ENCODE assay signal across 17 cellular contexts in genomic region chr17:66492080-66492479, GRCh38.
DNase-seq lines count a peak whose midpoint lies in the region; ATAC-seq and TF ChIP-seq lines count a peak whose summit lies in the region.
"Had no signal": no experiment of that assay in that cellular context is flagged by ENCODE, and none has a peak within 500 bp of the region (broad histone marks: within the 10 kb centered on the region; RNA-seq: fewer than 3 reads in every experiment).

No MANE protein-coding gene starts in this region.

- H3K36me3 Mint-ChIP-seq in CD8-positive, alpha-beta T cell, result peaks cover 26% of the 10 kb centered on the region
- H3K36me3 Mint-ChIP-seq in activated CD8-positive, alpha-beta T cell treated with anti-CD3 and anti-CD28 coated beads, Interleukin-2, amount 10 ng/mL, durations not matched to agents 7 days and 5 days (ENCODE audit: low read depth), result peaks cover 16% of the 10 kb centered on the region

- no peaks in the 10 kb centered on the region for H3K27me3 Mint-ChIP-seq in CD8-positive, alpha-beta T cell (ENCODE audit: low read depth)
- H3K27me3 Mint-ChIP-seq in activated CD8-positive, alpha-beta T cell treated with anti-CD3 and anti-CD28 coated beads, Interleukin-2, amount 10 ng/mL, durations not matched to agents 7 days and 5 days (ENCODE audit: low read depth), result no peaks in the 10 kb centered on the region

- H4K20me1 ChIP-seq in SK-N-SH (ENCODE audit: insufficient read depth), result 0 out of 2 replicates have a peak, but pooled peaks cover 5% of the 10 kb centered on the region

- H3K4me3 ChIP-seq in SK-N-SH (ENCODE audit: low read depth in 2 of 2, low read length in 1 of 2) (no peak overlapping the region), mesenchymal stem cell (ENCODE audit: insufficient read depth in 1 of 2, low read depth in 1 of 2, low read length in 2 of 2) (no peak overlapping the region), testis (no peak overlapping the region)
- no peak overlapping the region for H3K4me3 ChIP-seq in CD8-positive, alpha-beta T cell (ENCODE audit: low read depth, low read length)
- H3K4me3 ChIP-seq: MG63 had no signal

- H3K9me2 ChIP-seq in SK-N-SH, result no peaks in the 10 kb centered on the region

- H3K79me2 ChIP-seq in SK-N-SH (ENCODE audit: insufficient read depth), result peaks cover 87% of the 10 kb centered on the region

- H2BK5ac ChIP-seq in mesenchymal stem cell (ENCODE audit: low read depth, low read length, poor library complexity, severe bottlenecking), result no peak overlapping the region

- POLR2A ChIA-PET in SK-N-SH (lab: Yijun Ruan, JAX), result no interaction called here
- POLR2A ChIA-PET in CD8-positive, alpha-beta T cell (lab: Charles Lee), result no interaction called here
- POLR2A ChIA-PET in activated CD8-positive, alpha-beta T cell treated with anti-CD3 and anti-CD28 coated beads, Interleukin-2, amount 10 ng/mL, durations not matched to agents 7 days and 5 days (lab: Charles Lee), result interaction anchor here (0.7 kb wide), 1 partner anchor 35 kb away, joined by 3 read pairs; no protein-coding TSS in a partner anchor

- WGBS in SK-N-SH (ENCODE audit: low lambda C conversion rate), result 93% methylated on average over 4 of the region's 4 CpGs
- WGBS in mesenchymal stem cell, result 86% methylated on average over 4 of the region's 4 CpGs
- 83 to 93% methylated on average over 4 of the region's 4 CpGs for WGBS in testis, 2 donors

- H2AFZ ChIP-seq in SK-N-SH (ENCODE audit: low read depth) (no peak overlapping the region), mesenchymal stem cell (ENCODE audit: low read depth, low read length) (no peak overlapping the region)

- H3K9me3 ChIP-seq in SK-N-SH, result no peaks in the 10 kb centered on the region
- no peaks in the 10 kb centered on the region for H3K9me3 ChIP-seq in CD8-positive, alpha-beta T cell (ENCODE audit: low read length)
- no peaks in the 10 kb centered on the region for H3K9me3 ChIP-seq in mesenchymal stem cell (ENCODE audit: control insufficient read depth, low read length)
- no peaks in the 10 kb centered on the region for H3K9me3 ChIP-seq in testis
- H3K9me3 ChIP-seq: MG63 had no signal

- H3K9ac ChIP-seq in SK-N-SH (peak overlapping the region; percentile 58; the same call in 1 of the 2 replicates), mesenchymal stem cell (ENCODE audit: low read length) (peak overlapping the region; percentile 82)
- H3K9ac ChIP-seq: KMS-11 had no signal

- TF ChIP-seq EP300 in SK-N-SH (IDR thresholded peaks at IDR 0.05; ENCODE audit: borderline replicate concordance in 1 of 2, low read depth in 1 of 2, low read length in 1 of 2), result no peak

- peak overlapping the region; percentile 23 for H3K27ac Mint-ChIP-seq in CD8-positive, alpha-beta T cell
- peak overlapping the region; percentile 60 for H3K27ac Mint-ChIP-seq in activated CD8-positive, alpha-beta T cell treated with anti-CD3 and anti-CD28 coated beads, Interleukin-2, amount 10 ng/mL, durations not matched to agents 7 days and 5 days

- no peak for ATAC-seq in SK-N-SH treated with all-trans-retinoic acid at 6 μM for 48 hours
- no peak for ATAC-seq in CD8-positive, alpha-beta T cell
- no peak for ATAC-seq in activated CD8-positive, alpha-beta T cell treated with anti-CD3 and anti-CD28 coated beads, Interleukin-2, amount 10 ng/mL, durations not matched to agents 7 days and 5 days

- TF ChIP-seq RAD21 in SK-N-SH (IDR thresholded peaks at IDR 0.05; ENCODE audit: low read length), result no peak

- DNase-seq in SK-N-SH (peak; percentile 36), mesenchymal stem cell (no peak), erythroblast (lab: John Stamatoyannopoulos, UW) (no peak), testis (no peak), NCI-H2081 treated with DMSO at 0.1 percent for 48 hours (lab: John Stamatoyannopoulos, UW) (no peak)
- DNase-seq in CD8-positive, alpha-beta T cell, result no peak
- no peak for DNase-seq in activated CD8-positive, alpha-beta T cell treated with anti-CD3 and anti-CD28 coated beads, Interleukin-2, amount 10 ng/mL, durations not matched to agents 7 days and 5 days
- DNase-seq: Calu3, MG63, NCI-H1105, NCI-H1694 treated with DMSO at 0.1 percent for 48 hours, NCI-H2171, NCI-H82, SHP77 treated with DMSO at 0.1 percent for 48 hours had no signal

- peak overlapping the region; percentile 6 to 86 for H2BK12ac ChIP-seq in mesenchymal stem cell (ENCODE audit: low read length in 2 of 2)

- H3K36me3 ChIP-seq in SK-N-SH (replicated peaks in 1 of 2; ENCODE audit: control insufficient read depth in 1 of 2, insufficient read depth in 2 of 2, low read length in 1 of 2) (peaks cover 0 to 20% of the 10 kb centered on the region in 2 experiments), mesenchymal stem cell (ENCODE audit: control insufficient read depth in 1 of 2, insufficient read depth in 2 of 2, low read depth in 1 of 2, low read length in 2 of 2) (no peaks in the 10 kb centered on the region), testis (ENCODE audit: low read depth, missing control alignments) (no peaks in the 10 kb centered on the region)
- no peaks in the 10 kb centered on the region for H3K36me3 ChIP-seq in CD8-positive, alpha-beta T cell (ENCODE audit: insufficient read depth, low read length)

- H3K4me2 ChIP-seq in SK-N-SH (peak overlapping the region; percentile 72; the same call in 1 of the 2 replicates), mesenchymal stem cell (ENCODE audit: low read length, poor library complexity, severe bottlenecking) (no peak overlapping the region)
- H3K4me2 ChIP-seq: KMS-11 had no signal

- H3K4me1 ChIP-seq in SK-N-SH (ENCODE audit: control insufficient read depth in 1 of 2, insufficient read depth in 2 of 2, low read depth in 1 of 2, low read length in 1 of 2) (peaks cover 20 to 44% of the 10 kb centered on the region in 2 experiments), mesenchymal stem cell (ENCODE audit: control insufficient read depth, insufficient read depth, low read depth, low read length) (peaks cover 11% of the 10 kb centered on the region), testis (peaks cover 5% of the 10 kb centered on the region)
- peaks cover 28% of the 10 kb centered on the region for H3K4me1 ChIP-seq in CD8-positive, alpha-beta T cell (ENCODE audit: insufficient read depth, low read length)

- peaks cover 50% of the 10 kb centered on the region for H3F3A ChIP-seq in SK-N-SH (replicated peaks; ENCODE audit: insufficient read depth)

- H2BK120ac ChIP-seq in mesenchymal stem cell (ENCODE audit: low read depth, low read length), result no peak overlapping the region

- intact Hi-C loops in CD8-positive, alpha-beta T cell (cut with DNase I, micrococcal nuclease), result no loop called here
- intact Hi-C loops in testis (cut with DNase I; ENCODE audit: low total_unique reads), result no loop called here

- TF ChIP-seq POLR2A in erythroblast (IDR thresholded peaks at IDR 0.05; ENCODE audit: low read length) (no peak), testis (IDR thresholded peaks at IDR 0.05) (no peak)

- H3K79me1 ChIP-seq in mesenchymal stem cell (replicated peaks; ENCODE audit: low read length, poor library complexity, severe bottlenecking), result peaks cover 21% of the 10 kb centered on the region

- H3K4ac ChIP-seq in mesenchymal stem cell (ENCODE audit: low read depth in 1 of 2, low read length in 2 of 2), result peak overlapping the region in 1 of 2 experiments; percentile 88

- H3K9me3 Mint-ChIP-seq in CD8-positive, alpha-beta T cell, result no peaks in the 10 kb centered on the region
- no peaks in the 10 kb centered on the region for H3K9me3 Mint-ChIP-seq in activated CD8-positive, alpha-beta T cell treated with anti-CD3 and anti-CD28 coated beads, Interleukin-2, amount 10 ng/mL, durations not matched to agents 7 days and 5 days (ENCODE audit: insufficient read depth)

- no peak overlapping the region for H3K4me3 Mint-ChIP-seq in CD8-positive, alpha-beta T cell
- no peak overlapping the region for H3K4me3 Mint-ChIP-seq in activated CD8-positive, alpha-beta T cell treated with anti-CD3 and anti-CD28 coated beads, Interleukin-2, amount 10 ng/mL, durations not matched to agents 7 days and 5 days
- H3K4me3 Mint-ChIP-seq: CD14-positive monocyte had no signal

- H4K8ac ChIP-seq in mesenchymal stem cell (ENCODE audit: low read length), result no peak overlapping the region

- H3K23ac ChIP-seq in mesenchymal stem cell (ENCODE audit: low read length in 2 of 2), result no peak overlapping the region

- H3K18ac ChIP-seq in mesenchymal stem cell (ENCODE audit: low read depth in 1 of 2, low read length in 2 of 2), result peak overlapping the region; percentile 4 to 82

- H3K27me3 ChIP-seq in SK-N-SH (ENCODE audit: insufficient read depth), result no peaks in the 10 kb centered on the region
- H3K27me3 ChIP-seq in CD8-positive, alpha-beta T cell (ENCODE audit: insufficient read depth, low read length), result no peaks in the 10 kb centered on the region
- H3K27me3 ChIP-seq in mesenchymal stem cell (ENCODE audit: control insufficient read depth in 1 of 2, insufficient read depth in 1 of 2, low read length in 2 of 2), result no peaks in the 10 kb centered on the region
- H3K27me3 ChIP-seq in testis, result no peaks in the 10 kb centered on the region
- H3K27me3 ChIP-seq: MG63 had no signal

- H3K4me1 Mint-ChIP-seq in CD8-positive, alpha-beta T cell (ENCODE audit: low read depth), result peaks cover 64% of the 10 kb centered on the region
- peaks cover 38% of the 10 kb centered on the region for H3K4me1 Mint-ChIP-seq in activated CD8-positive, alpha-beta T cell treated with anti-CD3 and anti-CD28 coated beads, Interleukin-2, amount 10 ng/mL, durations not matched to agents 7 days and 5 days (ENCODE audit: low read depth)

- TF ChIP-seq CTCF in SK-N-SH (IDR thresholded peaks at IDR 0.05), result no peak
- TF ChIP-seq CTCF in CD8-positive, alpha-beta T cell (IDR thresholded peaks at IDR 0.05), result no peak
- no peak for TF ChIP-seq CTCF in testis (IDR thresholded peaks at IDR 0.05)

- no peak overlapping the region for H4K91ac ChIP-seq in mesenchymal stem cell (ENCODE audit: low read length)

- CTCF ChIA-PET in SK-N-SH (lab: Yijun Ruan, JAX), result interaction anchor here (1.0 to 2.1 kb wide), 4 partner anchors 9 to 25 kb away, joined by 3 to 7 read pairs (median 5); no protein-coding TSS in a partner anchor
- CTCF ChIA-PET in CD8-positive, alpha-beta T cell (lab: Charles Lee), result interaction anchor here (1.3 kb wide), 1 partner anchor 12 kb away, joined by 3 read pairs; no protein-coding TSS in a partner anchor
- CTCF ChIA-PET in activated CD8-positive, alpha-beta T cell treated with anti-CD3 and anti-CD28 coated beads, Interleukin-2, amount 10 ng/mL, durations not matched to agents 7 days and 5 days (lab: Charles Lee), result no interaction called here

- H2AK5ac ChIP-seq in mesenchymal stem cell (ENCODE audit: low read length, severe bottlenecking), result peak overlapping the region; percentile 12

- H2BK15ac ChIP-seq in mesenchymal stem cell (ENCODE audit: low read depth, poor library complexity, severe bottlenecking), result no peak overlapping the region

- peak overlapping the region; percentile 50 to 94; a peak in 3 of 4 replicates for H3K27ac ChIP-seq in SK-N-SH (ENCODE audit: low read depth in 2 of 2, low read length in 1 of 2)
- no peak overlapping the region for H3K27ac ChIP-seq in CD8-positive, alpha-beta T cell (ENCODE audit: low read depth, low read length)
- no peak overlapping the region for H3K27ac ChIP-seq in mesenchymal stem cell (ENCODE audit: low read length, poor library complexity, severe bottlenecking)
- H3K27ac ChIP-seq in testis, result no peak overlapping the region
- H3K27ac ChIP-seq: KMS-11 had no signal

- no peak overlapping the region for H3K14ac ChIP-seq in mesenchymal stem cell (ENCODE audit: low read length in 2 of 2)

TF ChIP-seq in SK-N-SH treated with all-trans-retinoic acid at 6 μM for 48 hours, 23 proteins besides CTCF, POLR2A, EP300 and RAD21 (continues in another document):
- TF ChIP-seq ZNF70 (CRISPR knock-in tag; IDR thresholded peaks at IDR 0.05), result no peak

Comparison
In these comparisons a context has a peak if more than half of its experiments do, and no peak if none do; other contexts are left out.
1. H3K27ac ChIP-seq: peak in SK-N-SH (2 of 2); none in CD8-positive, alpha-beta T cell (single experiment), mesenchymal stem cell (single experiment) and testis (0 of 2).